16 cellular contexts compared by ENCODE assay signal in genomic region chr10:73837072-73837471, GRCh38. TPM values are rescaled to one million over a fixed set of nuclear protein-coding genes. Genes with fewer than 3 reads are reported as not detected.
DNase-seq lines count a peak whose midpoint lies in the region; ATAC-seq and TF ChIP-seq lines count a peak whose summit lies in the region.
"Had no signal": no experiment of that assay in that cellular context is flagged by ENCODE, and none has a peak within 500 bp of the region (broad histone marks: within the 10 kb centered on the region; RNA-seq: fewer than 3 reads in every experiment).

No MANE protein-coding gene starts in this region.

- no peak overlapping the region for H3K4me2 ChIP-seq in PC-3 (ENCODE audit: low read length)

- no peaks in the 10 kb centered on the region for H4K20me1 ChIP-seq in PC-3 (ENCODE audit: low read length)

- H3K4me3 Mint-ChIP-seq in activated T-helper 2 cell treated with anti-CD3 and anti-CD28 coated beads, Interferon-gamma antibody, Interleukin-2, Interleukin-4, amounts not matched to agents 10 μg/mL and 5 μg/mL and 100 μg/mL, durations not matched to agents 14 hours and 24 hours and 36 hours (ENCODE audit: low read depth): no peak overlapping the region
- H3K4me3 Mint-ChIP-seq in glutamatergic neuron (ENCODE audit: unreplicated experiment): no peak overlapping the region
- no peak overlapping the region for H3K4me3 Mint-ChIP-seq in natural killer cell treated with Interleukin-12 subunit alpha and Interleukin-12 subunit beta and Interleukin-15 and Interleukin-18, amount 100 ng/mL, for 72 hours
- H3K4me3 Mint-ChIP-seq: mesothelial cell of epicardium had no signal

- H3F3A ChIP-seq in PC-3 (ENCODE audit: low read length, unreplicated experiment): no peaks in the 10 kb centered on the region

- no peaks in the 10 kb centered on the region for H3K4me1 Mint-ChIP-seq in activated T-helper 2 cell treated with anti-CD3 and anti-CD28 coated beads, Interferon-gamma antibody, Interleukin-2, Interleukin-4, amounts not matched to agents 10 μg/mL and 5 μg/mL and 100 μg/mL, durations not matched to agents 14 hours and 24 hours and 36 hours (ENCODE audit: low read depth)
- no peaks in the 10 kb centered on the region for H3K4me1 Mint-ChIP-seq in glutamatergic neuron (ENCODE audit: low read depth, unreplicated experiment)
- H3K4me1 Mint-ChIP-seq in natural killer cell treated with Interleukin-12 subunit alpha and Interleukin-12 subunit beta and Interleukin-15 and Interleukin-18, amount 100 ng/mL, for 72 hours (ENCODE audit: low read depth in 2 of 2): no peaks in the 10 kb centered on the region
- H3K4me1 Mint-ChIP-seq: mesothelial cell of epicardium had no signal

- H3K36me3 ChIP-seq in PC-3 (ENCODE audit: low read depth, low read length) (peaks cover 77% of the 10 kb centered on the region), mesodermal cell (ENCODE audit: control insufficient read depth, insufficient read depth, low read length) (peaks cover 52% of the 10 kb centered on the region), lower lobe of right lung (peaks cover 65% of the 10 kb centered on the region)
- H3K36me3 ChIP-seq: ovary had no signal

- DNase-seq in AG08396 (ENCODE audit: low spot score) (peak; percentile 78), PC-3 (peak; percentile 74), dorsolateral prefrontal cortex (peak in 1 of 10 donors; percentile 29), glutamatergic neuron (no peak), lower lobe of right lung (no peak)
- no peak for DNase-seq in activated T-helper 2 cell treated with anti-CD3 and anti-CD28 coated beads, Interferon-gamma antibody, Interleukin-2, Interleukin-4, amounts not matched to agents 10 μg/mL and 5 μg/mL and 100 μg/mL, durations not matched to agents 14 hours and 24 hours and 36 hours (ENCODE audit: low spot score)
- no peak for DNase-seq in natural killer cell treated with Interleukin-12 subunit alpha and Interleukin-12 subunit beta and Interleukin-15 and Interleukin-18, amount 100 ng/mL, for 72 hours (ENCODE audit: low spot score)
- DNase-seq: adrenal gland, AML-193, DMS53, NCI-H2107, ovary, upper lobe of left lung had no signal

- intact Hi-C loops in PC-3 (cut with micrococcal nuclease) (loop anchor here (5.0 kb wide), 1 partner anchor 40 kb away; no protein-coding TSS in a partner anchor), dorsolateral prefrontal cortex (cut with DNase I) (no loop called here), lower lobe of right lung (cut with DNase I) (no loop called here)
- intact Hi-C loops in activated T-helper 2 cell treated with anti-CD3 and anti-CD28 coated beads, Interferon-gamma antibody, Interleukin-2, Interleukin-4, amounts not matched to agents 10 μg/mL and 5 μg/mL and 100 μg/mL, durations not matched to agents 14 hours and 24 hours and 36 hours (cut with micrococcal nuclease): no loop called here

- H3K27me3 ChIP-seq in PC-3 (ENCODE audit: low read length): no peaks in the 10 kb centered on the region
- H3K27me3 ChIP-seq in dorsolateral prefrontal cortex: no peaks in the 10 kb centered on the region
- H3K27me3 ChIP-seq in lower lobe of right lung (ENCODE audit: low read depth): no peaks in the 10 kb centered on the region
- H3K27me3 ChIP-seq: adrenal gland, ovary, upper lobe of left lung had no signal

- no peaks in the 10 kb centered on the region for H3K9me2 ChIP-seq in PC-3 (replicated peaks; ENCODE audit: low read length)

- peak overlapping the region; percentile 25 for H3K27ac ChIP-seq in PC-3 (ENCODE audit: low read length)
- H3K27ac ChIP-seq in dorsolateral prefrontal cortex: peak overlapping the region in 52 of 59 donors; percentile 5 to 87 (median 72)
- H3K27ac ChIP-seq in mesodermal cell (ENCODE audit: low read depth, low read length, severe bottlenecking): peak overlapping the region; percentile 45
- no peak overlapping the region for H3K27ac ChIP-seq in lower lobe of right lung
- H3K27ac ChIP-seq: adrenal gland, ovary had no signal

- no peaks in the 10 kb centered on the region for H3K9me3 Mint-ChIP-seq in activated T-helper 2 cell treated with anti-CD3 and anti-CD28 coated beads, Interferon-gamma antibody, Interleukin-2, Interleukin-4, amounts not matched to agents 10 μg/mL and 5 μg/mL and 100 μg/mL, durations not matched to agents 14 hours and 24 hours and 36 hours
- H3K9me3 Mint-ChIP-seq in glutamatergic neuron (ENCODE audit: unreplicated experiment): no peaks in the 10 kb centered on the region
- no peaks in the 10 kb centered on the region for H3K9me3 Mint-ChIP-seq in natural killer cell treated with Interleukin-12 subunit alpha and Interleukin-12 subunit beta and Interleukin-15 and Interleukin-18, amount 100 ng/mL, for 72 hours
- H3K9me3 Mint-ChIP-seq: mesothelial cell of epicardium had no signal

- BruUV-seq in PC-3 (replicated peaks; lab: Mats Ljungman, UMichigan): no TSS peak

- H3K4me1 ChIP-seq in PC-3 (ENCODE audit: insufficient read depth, low read length): peaks cover 22% of the 10 kb centered on the region
- H3K4me1 ChIP-seq in mesodermal cell (ENCODE audit: control insufficient read depth, insufficient read depth, low read length, poor library complexity, severe bottlenecking): peaks cover 7% of the 10 kb centered on the region
- no peaks in the 10 kb centered on the region for H3K4me1 ChIP-seq in lower lobe of right lung
- H3K4me1 ChIP-seq: adrenal gland, upper lobe of left lung had no signal

- H3K9ac ChIP-seq in PC-3 (ENCODE audit: low read length): no peak overlapping the region

- no peaks in the 10 kb centered on the region for H3K9me3 ChIP-seq in PC-3 (ENCODE audit: low read length)
- no peaks in the 10 kb centered on the region for H3K9me3 ChIP-seq in mesodermal cell (ENCODE audit: control insufficient read depth, low read length)
- no peaks in the 10 kb centered on the region for H3K9me3 ChIP-seq in lower lobe of right lung
- H3K9me3 ChIP-seq: adrenal gland, ovary, upper lobe of left lung had no signal

- POLR2A ChIA-PET in PC-3 (lab: Charles Lee; ENCODE audit: unreplicated experiment): interaction anchor here (0.6 to 0.7 kb wide), 3 partner anchors 19 to 49 kb away, joined by 3 to 4 read pairs (median 3); no protein-coding TSS in a partner anchor

- H3K79me2 ChIP-seq in PC-3 (ENCODE audit: low read length): no peaks in the 10 kb centered on the region

- TF ChIP-seq CTCF in PC-3 (conservative IDR thresholded peaks at IDR 0.05; ENCODE audit: low read depth, low read length) (no peak), dorsolateral prefrontal cortex (IDR thresholded peaks at IDR 0.05 in 54 of 56, conservative IDR thresholded peaks at IDR 0.05 in 2 of 56; ENCODE audit: low read depth in 1 of 56, partially characterized antibody in 56 of 56) (no peak), glutamatergic neuron (IDR thresholded peaks at IDR 0.05; ENCODE audit: partially characterized antibody, unreplicated experiment) (no peak), lower lobe of right lung (IDR thresholded peaks at IDR 0.05) (no peak)

- CTCF ChIA-PET in PC-3 (lab: Charles Lee): interaction anchor here (1.1 to 1.5 kb wide), 2 partner anchors 17 to 43 kb away, joined by 3 to 10 read pairs; no protein-coding TSS in a partner anchor

- no peak overlapping the region for H3K27ac Mint-ChIP-seq in activated T-helper 2 cell treated with anti-CD3 and anti-CD28 coated beads, Interferon-gamma antibody, Interleukin-2, Interleukin-4, amounts not matched to agents 10 μg/mL and 5 μg/mL and 100 μg/mL, durations not matched to agents 14 hours and 24 hours and 36 hours
- H3K27ac Mint-ChIP-seq in glutamatergic neuron (ENCODE audit: unreplicated experiment): no peak overlapping the region
- no peak overlapping the region for H3K27ac Mint-ChIP-seq in natural killer cell treated with Interleukin-12 subunit alpha and Interleukin-12 subunit beta and Interleukin-15 and Interleukin-18, amount 100 ng/mL, for 72 hours
- H3K27ac Mint-ChIP-seq: mesothelial cell of epicardium had no signal

- WGBS in mesodermal cell (ENCODE audit: insufficient coverage in 2 of 2), 2 experiments: 87 to 100% methylated on average over 3 of the region's 3 CpGs

- H3K36me3 Mint-ChIP-seq in activated T-helper 2 cell treated with anti-CD3 and anti-CD28 coated beads, Interferon-gamma antibody, Interleukin-2, Interleukin-4, amounts not matched to agents 10 μg/mL and 5 μg/mL and 100 μg/mL, durations not matched to agents 14 hours and 24 hours and 36 hours (ENCODE audit: low read depth): peaks cover 25% of the 10 kb centered on the region
- no peaks in the 10 kb centered on the region for H3K36me3 Mint-ChIP-seq in glutamatergic neuron (ENCODE audit: unreplicated experiment)
- H3K36me3 Mint-ChIP-seq in natural killer cell treated with Interleukin-12 subunit alpha and Interleukin-12 subunit beta and Interleukin-15 and Interleukin-18, amount 100 ng/mL, for 72 hours: no peaks in the 10 kb centered on the region

- ATAC-seq in PC-3 (peak; percentile 85), lower lobe of right lung (no peak)
- ATAC-seq in natural killer cell treated with Interleukin-12 subunit alpha and Interleukin-12 subunit beta and Interleukin-15 and Interleukin-18, amount 100 ng/mL, for 72 hours: no peak
- ATAC-seq: GM12878 had no signal

- H3K27me3 Mint-ChIP-seq in activated T-helper 2 cell treated with anti-CD3 and anti-CD28 coated beads, Interferon-gamma antibody, Interleukin-2, Interleukin-4, amounts not matched to agents 10 μg/mL and 5 μg/mL and 100 μg/mL, durations not matched to agents 14 hours and 24 hours and 36 hours (ENCODE audit: low read depth): no peaks in the 10 kb centered on the region
- peaks cover 2% of the 10 kb centered on the region for H3K27me3 Mint-ChIP-seq in glutamatergic neuron (ENCODE audit: unreplicated experiment)
- H3K27me3 Mint-ChIP-seq in natural killer cell treated with Interleukin-12 subunit alpha and Interleukin-12 subunit beta and Interleukin-15 and Interleukin-18, amount 100 ng/mL, for 72 hours: no peaks in the 10 kb centered on the region

- H3K4me3 ChIP-seq in PC-3 (ENCODE audit: low read length) (no peak overlapping the region), dorsolateral prefrontal cortex (no peak overlapping the region), mesodermal cell (ENCODE audit: extremely low read depth, insufficient read depth, low read length, poor library complexity, severe bottlenecking) (no peak overlapping the region), lower lobe of right lung (no peak overlapping the region)
- H3K4me3 ChIP-seq: adrenal gland, GM12878, ovary, upper lobe of left lung had no signal

- no peak overlapping the region for H2AFZ ChIP-seq in PC-3 (ENCODE audit: low read length)

RNA-seq across cellular contexts. Expression of gene NDST2, which starts 25.7 kb away (rescaled TPM):
- 53.0 and 89.9 TPM in 2 replicates for total RNA-seq in PC-3 (2014; rRNA removed)
- total RNA-seq in dorsolateral prefrontal cortex: 10 to 100 TPM; 22.9 to 57.3 (median 34.5) TPM
- polyA plus RNA-seq in mesodermal cell (2013, experiment 1 of 2): 20.7 TPM
- 13.8 TPM for polyA plus RNA-seq in mesodermal cell (2013, experiment 2 of 2)
- 46.5 and 46.9 TPM in 2 replicates for total RNA-seq in activated T-helper 2 cell treated with anti-CD3 and anti-CD28 coated beads, Interferon-gamma antibody, Interleukin-2, Interleukin-4, amounts not matched to agents 10 μg/mL and 5 μg/mL and 100 μg/mL, durations not matched to agents 14 hours and 24 hours and 36 hours
- total RNA-seq in glutamatergic neuron (ENCODE audit: unreplicated experiment): 34.4 TPM
- total RNA-seq in lower lobe of right lung: 32.3 TPM
- 10 to 100 TPM; 42.8 to 83.3 TPM for total RNA-seq in natural killer cell treated with Interleukin-12 subunit alpha and Interleukin-12 subunit beta and Interleukin-15 and Interleukin-18, amount 100 ng/mL, for 72 hours

RNA-seq across cellular contexts. Expression of gene CAMK2G, which starts 37.3 kb away (rescaled TPM):
- total RNA-seq in PC-3 (2014; rRNA removed) (170 and 179 TPM in 2 replicates), dorsolateral prefrontal cortex (100 to 1,000 TPM; 132 to 380 (median 250) TPM), glutamatergic neuron (ENCODE audit: unreplicated experiment) (25.9 TPM), lower lobe of right lung (38.4 TPM)
- polyA plus RNA-seq in mesodermal cell (2013, experiment 1 of 2): 24.4 TPM
- polyA plus RNA-seq in mesodermal cell (2013, experiment 2 of 2): 24.9 TPM
- 25.8 and 26.4 TPM in 2 replicates for total RNA-seq in activated T-helper 2 cell treated with anti-CD3 and anti-CD28 coated beads, Interferon-gamma antibody, Interleukin-2, Interleukin-4, amounts not matched to agents 10 μg/mL and 5 μg/mL and 100 μg/mL, durations not matched to agents 14 hours and 24 hours and 36 hours
- 10 to 100 TPM in 1 of 2 donors, 1 to 10 TPM in 1; 6.9 to 15.3 TPM for total RNA-seq in natural killer cell treated with Interleukin-12 subunit alpha and Interleukin-12 subunit beta and Interleukin-15 and Interleukin-18, amount 100 ng/mL, for 72 hours

RNA-seq across cellular contexts. Expression of gene ZSWIM8, which starts 51.7 kb away (rescaled TPM):
- total RNA-seq in PC-3 (2014; rRNA removed) (152 and 173 TPM in 2 replicates), dorsolateral prefrontal cortex (100 to 1,000 TPM in 114 of 120 experiments, 10 to 100 TPM in 6; 83.0 to 208 (median 131) TPM), glutamatergic neuron (ENCODE audit: unreplicated experiment) (165 TPM), lower lobe of right lung (125 TPM)
- polyA plus RNA-seq in mesodermal cell (2013, experiment 1 of 2): 87.3 TPM
- 78.3 TPM for polyA plus RNA-seq in mesodermal cell (2013, experiment 2 of 2)
- total RNA-seq in activated T-helper 2 cell treated with anti-CD3 and anti-CD28 coated beads, Interferon-gamma antibody, Interleukin-2, Interleukin-4, amounts not matched to agents 10 μg/mL and 5 μg/mL and 100 μg/mL, durations not matched to agents 14 hours and 24 hours and 36 hours: 50.0 and 55.3 TPM in 2 replicates
- 100 to 1,000 TPM; 121 to 148 TPM for total RNA-seq in natural killer cell treated with Interleukin-12 subunit alpha and Interleukin-12 subunit beta and Interleukin-15 and Interleukin-18, amount 100 ng/mL, for 72 hours

RNA-seq across cellular contexts. Expression of gene CHCHD1, which starts 55.2 kb away (rescaled TPM):
- total RNA-seq in PC-3 (2014; rRNA removed) (199 and 238 TPM in 2 replicates), dorsolateral prefrontal cortex (10 to 100 TPM; 10.3 to 24.7 (median 16.6) TPM), glutamatergic neuron (ENCODE audit: unreplicated experiment) (30.9 TPM), lower lobe of right lung (21.1 TPM)
- 83.9 TPM for polyA plus RNA-seq in mesodermal cell (2013, experiment 1 of 2)
- 76.2 TPM for polyA plus RNA-seq in mesodermal cell (2013, experiment 2 of 2)
- 33.0 and 35.2 TPM in 2 replicates for total RNA-seq in activated T-helper 2 cell treated with anti-CD3 and anti-CD28 coated beads, Interferon-gamma antibody, Interleukin-2, Interleukin-4, amounts not matched to agents 10 μg/mL and 5 μg/mL and 100 μg/mL, durations not matched to agents 14 hours and 24 hours and 36 hours
- 10 to 100 TPM; 18.7 to 28.5 TPM for total RNA-seq in natural killer cell treated with Interleukin-12 subunit alpha and Interleukin-12 subunit beta and Interleukin-15 and Interleukin-18, amount 100 ng/mL, for 72 hours

Comparison
In these comparisons a context has a peak if more than half of its experiments do, and no peak if none do; other contexts are left out.
1. DNase-seq: peak in AG08396 (single experiment) and PC-3 (single experiment); none in activated T-helper 2 cell treated with anti-CD3 and anti-CD28 coated beads, Interferon-gamma antibody, Interleukin-2, Interleukin-4, amounts not matched to agents 10 μg/mL and 5 μg/mL and 100 μg/mL, durations not matched to agents 14 hours and 24 hours and 36 hours (single experiment), glutamatergic neuron (single experiment), lower lobe of right lung (single experiment) and natural killer cell treated with Interleukin-12 subunit alpha and Interleukin-12 subunit beta and Interleukin-15 and Interleukin-18, amount 100 ng/mL, for 72 hours (single experiment).